Comparison of ENCODE assay signal across 8 cellular contexts in genomic region chr18:45775241-45775676, GRCh38. TPM values are rescaled to one million over a fixed set of nuclear protein-coding genes. Genes with fewer than 3 reads are reported as not detected.
A peak's percentile ranks its signal among the peaks of the same experiment; 100 is the strongest.
DNase-seq lines count a peak whose midpoint lies in the region; ATAC-seq and TF ChIP-seq lines count a peak whose summit lies in the region.

No MANE protein-coding gene starts in this region.

- H3K27me3 ChIP-seq in right cardiac atrium (ENCODE audit: control insufficient read depth, insufficient read depth), result no peaks in the 10 kb centered on the region

- DNase-seq in G401 (ENCODE audit: low spot score) (peak; percentile 64), SK-N-MC (ENCODE audit: low read depth, low spot score) (peak; percentile 12), amniotic epithelial cell (ENCODE audit: low read depth) (peak; percentile 82), right cardiac atrium (peak; percentile 87 to 91 (median 91)), retinal pigment epithelial cell (ENCODE audit: low read depth) (peak; percentile 60), NCI-H2029 (lab: John Stamatoyannopoulos, UW) (no peak)

- in situ Hi-C loops in G401 (cut with HindIII; ENCODE audit: low sequenced_read_pairs), result no loop called here

- no peaks in the 10 kb centered on the region for H3K9me3 ChIP-seq in SK-N-MC (ENCODE audit: low read depth, low read length)
- H3K9me3 ChIP-seq in right cardiac atrium (ENCODE audit: control insufficient read depth, low read length), result no peaks in the 10 kb centered on the region

- H3K4me3 ChIP-seq in SK-N-MC (peak overlapping the region; percentile 66), right cardiac atrium (ENCODE audit: low read length) (peak overlapping the region; percentile 46), retinal pigment epithelial cell (ENCODE audit: low read length) (peak overlapping the region; percentile 75)

- H3K36me3 ChIP-seq in SK-N-MC (ENCODE audit: insufficient read depth, low read length), result no peaks in the 10 kb centered on the region

- H3K27ac ChIP-seq in SK-N-MC (no peak overlapping the region), right cardiac atrium (ENCODE audit: low read length) (peak overlapping the region; percentile 38)

- ATAC-seq in HG02571 (IDR thresholded peaks at IDR 0.05; ENCODE audit: unreplicated experiment), result peak; percentile 57
- ATAC-seq in right cardiac atrium, result peak; percentile 95 to 97
- no peak for ATAC-seq in HG02973 (IDR thresholded peaks at IDR 0.05; ENCODE audit: unreplicated experiment)

- intact Hi-C loops in right cardiac atrium (cut with DNase I), result no loop called here

- no peaks in the 10 kb centered on the region for H3K4me1 ChIP-seq in right cardiac atrium (ENCODE audit: control insufficient read depth, insufficient read depth, low read length)

- TF ChIP-seq CTCF in retinal pigment epithelial cell (conservative IDR thresholded peaks at IDR 0.05; ENCODE audit: low read depth, low read length), result no peak

- 1% methylated on average over 35 of the region's 35 CpGs for WGBS in right cardiac atrium

- H3K9ac ChIP-seq in SK-N-MC (ENCODE audit: insufficient read length), result peak overlapping the region; percentile 32

RNA-seq across cellular contexts. Expression of gene SIGLEC15, which starts 50.2 kb away (rescaled TPM):
- not detected in 2 replicates for total RNA-seq in G401 (2014; rRNA removed; shearing (Covaris generic))
- total RNA-seq in right cardiac atrium, result under 1 TPM in 3 of 4 donors, not detected in 1; 0.11 to 0.38 (median 0.31) TPM
- 0.09 TPM for polyA plus RNA-seq in right cardiac atrium

RNA-seq across cellular contexts. Expression of gene SLC14A1, which starts 51.3 kb away (rescaled TPM):
- total RNA-seq in G401 (2014; rRNA removed; shearing (Covaris generic)), result not detected in 2 replicates
- total RNA-seq in right cardiac atrium, result 10 to 100 TPM in 1 of 4 donors, 1 to 10 TPM in 3; 5.2 to 15.7 (median 8.9) TPM
- polyA plus RNA-seq in right cardiac atrium, result 11.5 TPM
